In genomic region chr9:126325779-126326178, GRCh38 we compare ENCODE assay signal across 10 cellular contexts. TPM values are rescaled to one million over a fixed set of nuclear protein-coding genes. Genes with fewer than 3 reads are reported as not detected.
DNase-seq lines count a peak whose midpoint lies in the region; ATAC-seq and TF ChIP-seq lines count a peak whose summit lies in the region.
"Had no signal": no experiment of that assay in that cellular context is flagged by ENCODE, and none has a peak within 500 bp of the region (broad histone marks: within the 10 kb centered on the region; RNA-seq: fewer than 3 reads in every experiment).

No MANE protein-coding gene starts in this region.

- peaks cover 26% of the 10 kb centered on the region for H3K27me3 Mint-ChIP-seq in activated naive CD4-positive, alpha-beta T cell treated with anti-CD3 and anti-CD28 coated beads, Interleukin-2, amount 10 ng/mL, durations not matched to agents 7 days and 5 days
- no peaks in the 10 kb centered on the region for H3K27me3 Mint-ChIP-seq in type B pancreatic cell

- peak overlapping the region; percentile 71 for H3K4me3 Mint-ChIP-seq in activated naive CD4-positive, alpha-beta T cell treated with anti-CD3 and anti-CD28 coated beads, Interleukin-2, amount 10 ng/mL, durations not matched to agents 7 days and 5 days
- H3K4me3 Mint-ChIP-seq in type B pancreatic cell, result peak overlapping the region; percentile 91

- H3K27me3 ChIP-seq in ascending aorta (no peaks in the 10 kb centered on the region), muscle layer of duodenum (ENCODE audit: low read depth, low read length) (no peaks in the 10 kb centered on the region)

- peaks cover 2% of the 10 kb centered on the region for H3K36me3 Mint-ChIP-seq in activated naive CD4-positive, alpha-beta T cell treated with anti-CD3 and anti-CD28 coated beads, Interleukin-2, amount 10 ng/mL, durations not matched to agents 7 days and 5 days
- peaks cover 10% of the 10 kb centered on the region for H3K36me3 Mint-ChIP-seq in type B pancreatic cell

- DNase-seq in activated naive CD4-positive, alpha-beta T cell treated with anti-CD3 and anti-CD28 coated beads, Interleukin-2, amount 10 ng/mL, durations not matched to agents 7 days and 5 days, result no peak
- no peak for DNase-seq in activated naive CD4-positive, alpha-beta T cell treated with Interleukin-2 at 50 U/mL for 16 hours
- DNase-seq in ascending aorta (ENCODE audit: low spot score in 2 of 2) (no peak), type B pancreatic cell (ENCODE audit: extremely low spot score, unreplicated experiment) (no peak), HT-29 (ENCODE audit: low spot score) (no peak)
- no peak for DNase-seq in stimulated activated CD4-positive, alpha-beta T cell treated with anti-CD3 and anti-CD28 coated beads, Interleukin-4, amount 100 ng/mL, for 24 hours
- DNase-seq: DMS79 treated with DMSO at 0.1 percent for 48 hours, NCI-H2107 had no signal

- H3K27ac ChIP-seq in ascending aorta, result peak overlapping the region; percentile 68 to 82
- H3K27ac ChIP-seq in muscle layer of duodenum (ENCODE audit: low read length), result peak overlapping the region; percentile 2

- H3K36me3 ChIP-seq in ascending aorta, result no peaks in the 10 kb centered on the region
- no peaks in the 10 kb centered on the region for H3K36me3 ChIP-seq in muscle layer of duodenum (ENCODE audit: control insufficient read depth in 1 of 2, insufficient read depth in 2 of 2, low read length in 2 of 2)

- peaks cover 5% of the 10 kb centered on the region for H3K4me1 Mint-ChIP-seq in activated naive CD4-positive, alpha-beta T cell treated with anti-CD3 and anti-CD28 coated beads, Interleukin-2, amount 10 ng/mL, durations not matched to agents 7 days and 5 days
- H3K4me1 Mint-ChIP-seq in type B pancreatic cell (ENCODE audit: unreplicated experiment), result peaks cover 17% of the 10 kb centered on the region

- TF ChIP-seq CTCF in ascending aorta (IDR thresholded peaks at IDR 0.05) (no peak), type B pancreatic cell (conservative IDR thresholded peaks at IDR 0.05) (no peak)

- ATAC-seq in GM21576 (IDR thresholded peaks at IDR 0.05; ENCODE audit: unreplicated experiment), result no peak

- H3K4me3 ChIP-seq in ascending aorta, result peak overlapping the region; percentile 63 to 79
- peak overlapping the region; percentile 13 to 63 for H3K4me3 ChIP-seq in muscle layer of duodenum (ENCODE audit: low read depth in 1 of 2, low read length in 2 of 2)

- peak overlapping the region; percentile 39 for H3K27ac Mint-ChIP-seq in activated naive CD4-positive, alpha-beta T cell treated with anti-CD3 and anti-CD28 coated beads, Interleukin-2, amount 10 ng/mL, durations not matched to agents 7 days and 5 days
- peak overlapping the region; percentile 82 for H3K27ac Mint-ChIP-seq in type B pancreatic cell

- H3K9me3 ChIP-seq in ascending aorta, result peaks cover 0 to 14% of the 10 kb centered on the region in 2 donors
- peaks cover 0 to 5% of the 10 kb centered on the region in 2 donors for H3K9me3 ChIP-seq in muscle layer of duodenum (ENCODE audit: control insufficient read depth in 1 of 2, low read length in 2 of 2)

- H3K9me3 Mint-ChIP-seq in activated naive CD4-positive, alpha-beta T cell treated with anti-CD3 and anti-CD28 coated beads, Interleukin-2, amount 10 ng/mL, durations not matched to agents 7 days and 5 days, result peaks cover 6% of the 10 kb centered on the region
- H3K9me3 Mint-ChIP-seq in type B pancreatic cell, result no peaks in the 10 kb centered on the region

- intact Hi-C loops in ascending aorta (cut with DNase I), result loop anchor here (5.0 to 10.0 kb wide), 4 partner anchors 72 to 1383 kb away; partner anchors contain the start of genes GOLGA1 and ZBTB43

- H3K4me1 ChIP-seq in ascending aorta (no peaks in the 10 kb centered on the region), muscle layer of duodenum (ENCODE audit: control insufficient read depth in 1 of 2, insufficient read depth in 2 of 2, low read length in 2 of 2) (peaks cover 6 to 19% of the 10 kb centered on the region in 2 donors)

- CTCF ChIA-PET in activated naive CD4-positive, alpha-beta T cell treated with anti-CD3 and anti-CD28 coated beads, Interleukin-2, amount 10 ng/mL, durations not matched to agents 7 days and 5 days (lab: Charles Lee), result interaction anchor here (1.0 to 1.7 kb wide), 2 partner anchors 33 to 73 kb away, joined by 3 to 5 read pairs; no protein-coding TSS in a partner anchor

RNA-seq across cellular contexts. Expression of gene MVB12B, which starts 0.8 kb away (rescaled TPM):
- total RNA-seq in ascending aorta (9.4 TPM), type B pancreatic cell (ENCODE audit: low replicate concordance) (11.4 and 26.1 TPM in 2 replicates)
- total RNA-seq in HT-29 (2014; rRNA removed; shearing (Covaris generic)), result 0.10 TPM in 1 of 2 replicates, not detected in the other
